10 cellular contexts compared by ENCODE assay signal in the genomic region with DNA sequence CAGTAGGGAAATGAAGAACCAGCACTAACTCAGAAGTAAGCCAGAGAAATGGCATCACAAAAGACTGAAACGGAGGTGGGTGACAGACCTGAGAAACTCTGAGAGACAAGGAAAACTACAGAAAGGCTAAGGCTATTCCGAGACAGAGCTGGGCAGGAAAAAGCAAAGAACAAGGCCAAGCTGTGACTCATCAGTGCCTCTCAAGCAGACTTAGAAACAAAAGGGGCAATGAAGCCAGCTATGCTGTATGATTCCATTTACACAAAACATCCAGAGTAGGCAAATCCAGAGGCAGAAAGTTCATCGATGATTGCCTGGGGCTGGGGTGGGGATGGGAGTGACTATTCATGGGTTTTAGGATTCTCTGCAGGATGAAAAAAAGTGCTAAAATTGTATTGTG. TPM values are rescaled to one million over a fixed set of nuclear protein-coding genes. Genes with fewer than 3 reads are reported as not detected.
DNase-seq lines count a peak whose midpoint lies in the region; ATAC-seq and TF ChIP-seq lines count a peak whose summit lies in the region.
"Had no signal": no experiment of that assay in that cellular context is flagged by ENCODE, and none has a peak within 500 bp of the region (broad histone marks: within the 10 kb centered on the region; RNA-seq: fewer than 3 reads in every experiment).

No MANE protein-coding gene starts in this region.

- WGBS in right cardiac atrium, result 45% methylated on average over 3 of the region's 3 CpGs

- H3K27me3 ChIP-seq in right cardiac atrium (ENCODE audit: control insufficient read depth, insufficient read depth), result no peaks in the 10 kb centered on the region
- no peaks in the 10 kb centered on the region for H3K27me3 ChIP-seq in skeletal muscle tissue (ENCODE audit: control insufficient read depth in 3 of 3, insufficient read depth in 3 of 3, low read length in 3 of 3)

- ATAC-seq in right cardiac atrium, result peak; percentile 89 to 93
- no peak for ATAC-seq in HG02884 (IDR thresholded peaks at IDR 0.05; ENCODE audit: unreplicated experiment)
- ATAC-seq in HG02938 (IDR thresholded peaks at IDR 0.05; ENCODE audit: unreplicated experiment), result no peak
- ATAC-seq in HG02642 (IDR thresholded peaks at IDR 0.05; ENCODE audit: poor library complexity, unreplicated experiment), result no peak

- H3K4me3 ChIP-seq in right cardiac atrium (ENCODE audit: low read length), result no peak overlapping the region
- H3K4me3 ChIP-seq in skeletal muscle tissue (ENCODE audit: low read length in 3 of 3), result no peak overlapping the region
- H3K4me3 ChIP-seq: SK-N-MC had no signal

- no peaks in the 10 kb centered on the region for H3K36me3 ChIP-seq in skeletal muscle tissue (ENCODE audit: control insufficient read depth in 3 of 3, insufficient read depth in 3 of 3, low read length in 3 of 3)

- in situ Hi-C loops in GM13977 (cut with MboI; ENCODE audit: low pct_unique_long_range_greater_than_20kb, low sequenced_read_pairs, unreplicated experiment), result loop anchor here (25.0 kb wide), 1 partner anchor 339 kb away; no protein-coding TSS in a partner anchor

- intact Hi-C loops in right cardiac atrium (cut with DNase I), result loop anchor here in 1 of 4 donors (10.0 kb wide), 1 partner anchor 154 kb away; no protein-coding TSS in a partner anchor

- TF ChIP-seq CTCF in GM13977 (IDR thresholded peaks at IDR 0.05; ENCODE audit: extremely low read depth, insufficient read depth, missing control alignments), result no peak

- H3K27ac ChIP-seq in right cardiac atrium (ENCODE audit: low read length) (peak overlapping the region; percentile 46), skeletal muscle tissue (ENCODE audit: low read depth, low read length) (peak overlapping the region; percentile 17)
- H3K27ac ChIP-seq: SK-N-MC had no signal

- H3K9ac ChIP-seq in skeletal muscle tissue (ENCODE audit: low read depth in 1 of 3, low read length in 3 of 3), result no peak overlapping the region

- peak; percentile 69 for DNase-seq in HCEC 1CT
- DNase-seq in astrocyte of the hippocampus (ENCODE audit: low read depth, low spot score), result peak; percentile 93
- peak in 1 of 3 donors; percentile 24 for DNase-seq in right cardiac atrium
- no peak for DNase-seq in GM13977 (ENCODE audit: low spot score)
- DNase-seq: activated naive CD8-positive, alpha-beta T cell treated with anti-CD3 and anti-CD28 coated beads, Interleukin-2, amount 10 ng/mL, durations not matched to agents 7 days and 5 days had no signal

- H3K9me3 ChIP-seq in right cardiac atrium (ENCODE audit: control insufficient read depth, low read length) (no peaks in the 10 kb centered on the region), skeletal muscle tissue (ENCODE audit: control insufficient read depth in 3 of 3, low read length in 3 of 3) (no peaks in the 10 kb centered on the region)

- H3K4me1 ChIP-seq in right cardiac atrium (ENCODE audit: control insufficient read depth, insufficient read depth, low read length) (peaks cover 4% of the 10 kb centered on the region), skeletal muscle tissue (ENCODE audit: control insufficient read depth in 3 of 3, insufficient read depth in 3 of 3, low read length in 3 of 3) (peaks cover 0 to 11% (median 7%) of the 10 kb centered on the region in 3 donors)

RNA-seq across cellular contexts. Expression of a gene that starts 50.0 kb away (rescaled TPM):
- 10 to 100 TPM; 11.8 to 15.9 (median 12.7) TPM for total RNA-seq in right cardiac atrium
- polyA plus RNA-seq in right cardiac atrium, result 5.2 TPM
- 8.4 TPM for total RNA-seq in skeletal muscle tissue

Comparison
In these comparisons a context has a peak if more than half of its experiments do, and no peak if none do; other contexts are left out.
1. ATAC-seq: peak in right cardiac atrium (2 of 2); none in HG02884 (single experiment), HG02938 (single experiment) and HG02642 (single experiment).